ENCODE assay signal across 21 cellular contexts in the genomic region with DNA sequence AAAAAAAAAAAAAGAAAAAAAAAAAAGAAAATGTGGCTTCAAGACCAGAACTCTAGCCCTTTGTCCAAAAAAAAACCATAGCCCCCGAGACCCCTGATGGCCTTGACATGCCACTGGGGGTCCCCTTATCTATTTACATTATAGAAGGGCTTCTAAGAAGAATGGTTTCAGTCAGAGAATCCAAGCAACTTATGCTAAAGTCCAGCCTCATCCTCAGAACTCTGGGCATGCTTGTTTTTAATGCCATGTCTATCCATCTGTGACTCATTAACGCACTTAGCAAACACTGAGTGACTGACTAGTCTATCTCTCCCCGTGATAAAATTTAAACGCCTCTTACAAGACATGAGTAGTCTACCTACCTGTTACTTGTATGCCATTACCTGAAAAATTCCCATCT. TPM values are rescaled to one million over a fixed set of nuclear protein-coding genes. Genes with fewer than 3 reads are reported as not detected.
DNase-seq lines count a peak whose midpoint lies in the region; ATAC-seq and TF ChIP-seq lines count a peak whose summit lies in the region.
"Had no signal": no experiment of that assay in that cellular context is flagged by ENCODE, and none has a peak within 500 bp of the region (broad histone marks: within the 10 kb centered on the region; RNA-seq: fewer than 3 reads in every experiment).

No MANE protein-coding gene starts in this region.

- peaks cover 7% of the 10 kb centered on the region for H3K36me3 Mint-ChIP-seq in chondrocyte (ENCODE audit: low read depth)
- peaks cover 3% of the 10 kb centered on the region for H3K36me3 Mint-ChIP-seq in effector memory CD8-positive, alpha-beta T cell (ENCODE audit: insufficient read depth)
- H3K36me3 Mint-ChIP-seq: activated naive CD4-positive, alpha-beta T cell treated with anti-CD3 and anti-CD28 coated beads, Interleukin-2, amount 10 ng/mL, durations not matched to agents 7 days and 5 days; CD4-positive, alpha-beta memory T cell had no signal

- no peaks in the 10 kb centered on the region for H3K27me3 Mint-ChIP-seq in chondrocyte (ENCODE audit: low read depth)
- H3K27me3 Mint-ChIP-seq in effector memory CD8-positive, alpha-beta T cell, result peaks cover 24 to 30% of the 10 kb centered on the region in 2 donors

- no peak overlapping the region for H3K4me3 Mint-ChIP-seq in chondrocyte (ENCODE audit: unreplicated experiment)
- H3K4me3 Mint-ChIP-seq in effector memory CD8-positive, alpha-beta T cell, result no peak overlapping the region
- H3K4me3 Mint-ChIP-seq: activated naive CD4-positive, alpha-beta T cell treated with anti-CD3 and anti-CD28 coated beads, Interleukin-2, amount 10 ng/mL, durations not matched to agents 7 days and 5 days; CD4-positive, alpha-beta memory T cell; neural crest cell had no signal

- H3K4me1 Mint-ChIP-seq in chondrocyte (ENCODE audit: low read depth), result peaks cover 32% of the 10 kb centered on the region
- H3K4me1 Mint-ChIP-seq in effector memory CD8-positive, alpha-beta T cell (ENCODE audit: low read depth in 2 of 2), result no peaks in the 10 kb centered on the region
- H3K4me1 Mint-ChIP-seq: activated naive CD4-positive, alpha-beta T cell treated with anti-CD3 and anti-CD28 coated beads, Interleukin-2, amount 10 ng/mL, durations not matched to agents 7 days and 5 days; CD4-positive, alpha-beta memory T cell had no signal

- H3K9me3 Mint-ChIP-seq in chondrocyte (ENCODE audit: low read depth), result no peaks in the 10 kb centered on the region
- H3K9me3 Mint-ChIP-seq in effector memory CD8-positive, alpha-beta T cell, result peaks cover 0 to 3% of the 10 kb centered on the region in 2 donors
- H3K9me3 Mint-ChIP-seq: activated naive CD4-positive, alpha-beta T cell treated with anti-CD3 and anti-CD28 coated beads, Interleukin-2, amount 10 ng/mL, durations not matched to agents 7 days and 5 days; neural crest cell had no signal

- DNase-seq in AG08395 (ENCODE audit: low spot score) (peak; percentile 19), ELR (ENCODE audit: low read depth) (peak; percentile 19), RKO (ENCODE audit: low spot score) (peak; percentile 14), chondrocyte (ENCODE audit: low spot score) (no peak), NOMO-1 treated with dmso at 0.1 percent for 144 hours (lab: John Stamatoyannopoulos, UW; ENCODE audit: unreplicated experiment) (no peak)
- no peak for DNase-seq in effector memory CD8-positive, alpha-beta T cell
- DNase-seq: activated naive CD4-positive, alpha-beta T cell treated with anti-CD3 and anti-CD28 coated beads, Interleukin-2, amount 10 ng/mL, durations not matched to agents 7 days and 5 days; activated T-cell treated with anti-CD3 and anti-CD28 coated beads, Interleukin-2, amount 50 U/mL, for 48 hours; CD4-positive, alpha-beta memory T cell; central memory CD4-positive, alpha-beta T cell; esophagus squamous epithelium; GOT3; MG63; stimulated activated CD4-positive, alpha-beta T cell treated with anti-CD3 and anti-CD28 coated beads, Interleukin-2, amount 100 ng/mL, for 48 hours; stimulated activated naive CD4-positive, alpha-beta T cell treated with Interleukin-2 at 50 U/mL for 16 hours; thyroid gland had no signal

- TF ChIP-seq CTCF in chondrocyte (IDR thresholded peaks at IDR 0.05), result no peak

- no peak overlapping the region for H3K27ac Mint-ChIP-seq in chondrocyte (ENCODE audit: unreplicated experiment)
- no peak overlapping the region for H3K27ac Mint-ChIP-seq in effector memory CD8-positive, alpha-beta T cell
- H3K27ac Mint-ChIP-seq: activated naive CD4-positive, alpha-beta T cell treated with anti-CD3 and anti-CD28 coated beads, Interleukin-2, amount 10 ng/mL, durations not matched to agents 7 days and 5 days; CD4-positive, alpha-beta memory T cell; progenitor cell of endocrine pancreas had no signal

- ATAC-seq in esophagus mucosa (peak; percentile 83), GM21360 (IDR thresholded peaks at IDR 0.05; ENCODE audit: unreplicated experiment) (no peak)
- no peak for ATAC-seq in effector memory CD8-positive, alpha-beta T cell (replicated peaks)
- ATAC-seq: activated CD4-positive, CD25-positive, alpha-beta regulatory T cell treated with anti-CD3 and anti-CD28 coated beads, Interleukin-2, amount 50 U/mL, for 24 hours had no signal

RNA-seq across cellular contexts. Expression of a gene that starts 29.3 kb away (rescaled TPM):
- total RNA-seq in esophagus mucosa (5.1 TPM), chondrocyte (33.4 to 39.8 TPM (median 34.8 TPM) in 3 replicates)
- total RNA-seq: CD4-positive, alpha-beta memory T cell; progenitor cell of endocrine pancreas had no signal

Comparison
In these comparisons a context has a peak if more than half of its experiments do, and no peak if none do; other contexts are left out.
1. DNase-seq: peak in AG08395 (single experiment), ELR (single experiment) and RKO (single experiment); none in chondrocyte (single experiment), NOMO-1 treated with dmso at 0.1 percent for 144 hours (single experiment) and effector memory CD8-positive, alpha-beta T cell (0 of 3).